ENCODE assay signal across 8 cellular contexts in the genomic region with DNA sequence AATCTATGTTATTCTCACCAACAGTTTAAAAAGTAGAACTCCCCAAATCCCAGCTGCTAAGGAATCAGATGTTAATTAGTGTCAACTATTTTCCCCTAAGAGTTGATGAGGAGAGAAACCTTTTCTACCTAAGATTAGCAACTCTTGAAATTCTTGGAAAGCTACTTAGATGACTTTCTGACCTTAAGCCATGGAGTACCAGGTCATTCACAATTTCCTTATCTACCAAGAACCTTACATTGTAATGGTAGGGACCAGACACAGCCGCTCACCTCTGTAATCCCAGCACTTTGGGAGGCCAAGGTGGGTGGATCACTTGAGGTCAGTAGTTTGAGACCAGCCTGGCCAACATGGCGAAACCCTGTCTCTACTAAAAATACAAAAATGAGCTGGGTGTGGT. TPM values are rescaled to one million over a fixed set of nuclear protein-coding genes. Genes with fewer than 3 reads are reported as not detected.
DNase-seq lines count a peak whose midpoint lies in the region; ATAC-seq and TF ChIP-seq lines count a peak whose summit lies in the region.
"Not testable (repeated sequence)": the region's sequence is repeated elsewhere in the genome, so short reads cannot be mapped to it uniquely, and the experiment has no call there.

No MANE protein-coding gene starts in this region.

- H3K79me2 ChIP-seq in DND-41 (ENCODE audit: insufficient read depth, low read length), result peaks cover 99% of the 10 kb centered on the region

- not testable (repeated sequence) for H3K27me3 Mint-ChIP-seq in activated T-cell treated with anti-CD3 and anti-CD28 coated beads, Interleukin-2, amount 50 U/mL, for 24 hours

- not testable (repeated sequence) for DNase-seq in DND-41; RWPE1 (ENCODE audit: low spot score); activated T-cell treated with anti-CD3 and anti-CD28 coated beads, Interleukin-2, amount 50 U/mL, for 24 hours; cardiac muscle cell (ENCODE audit: low read depth in 1 of 2, low spot score in 1 of 2); left ventricle myocardium inferior; left lung; psoas muscle

- H3K4me1 Mint-ChIP-seq in activated T-cell treated with anti-CD3 and anti-CD28 coated beads, Interleukin-2, amount 50 U/mL, for 24 hours (ENCODE audit: low read depth), result peaks cover 54% of the 10 kb centered on the region

- TF ChIP-seq CTCF in DND-41 (IDR thresholded peaks at IDR 0.05; ENCODE audit: borderline replicate concordance, extremely low read depth, low read length, poor library complexity, severe bottlenecking); RWPE1 (conservative IDR thresholded peaks at IDR 0.05; ENCODE audit: low read depth); cardiac muscle cell (IDR thresholded peaks at IDR 0.05; ENCODE audit: low read depth, low read length); left ventricle myocardium inferior (IDR thresholded peaks at IDR 0.05; ENCODE audit: borderline replicate concordance); left lung (IDR thresholded peaks at IDR 0.05); psoas muscle (IDR thresholded peaks at IDR 0.05): not testable (repeated sequence)

- not testable (repeated sequence) for H3K9ac ChIP-seq in DND-41 (ENCODE audit: low read depth, low read length); subcutaneous abdominal adipose tissue (ENCODE audit: low read length in 5 of 5)

- H3K36me3 ChIP-seq in DND-41 (ENCODE audit: insufficient read depth, low read length) (peaks cover 78% of the 10 kb centered on the region), left lung (peaks cover 0 to 21% of the 10 kb centered on the region in 2 donors), psoas muscle (ENCODE audit: insufficient read depth in 1 of 2, low read depth in 1 of 2) (peaks cover 0 to 16% of the 10 kb centered on the region in 2 donors), subcutaneous abdominal adipose tissue (ENCODE audit: control insufficient read depth in 5 of 5, insufficient read depth in 5 of 5, low read length in 5 of 5) (peaks cover 0 to 25% (median 10%) of the 10 kb centered on the region in 5 donors)
- not testable (repeated sequence) for H3K36me3 ChIP-seq in cardiac muscle cell, left ventricle myocardium inferior

- H3K27ac ChIP-seq in DND-41 (ENCODE audit: low read length); left lung: not testable (repeated sequence)
- peak overlapping the region; percentile 51 for H3K27ac ChIP-seq in RWPE1
- peak overlapping the region; percentile 80 for H3K27ac ChIP-seq in cardiac muscle cell
- peak overlapping the region; percentile 90 for H3K27ac ChIP-seq in left ventricle myocardium inferior (replicated peaks)
- H3K27ac ChIP-seq in psoas muscle, result peak overlapping the region; percentile 84
- peak overlapping the region; percentile 94 for H3K27ac ChIP-seq in subcutaneous abdominal adipose tissue (ENCODE audit: low read depth, low read length)

- 0 out of 3 replicates have a peak, but pooled peaks have one; percentile 14 for ATAC-seq in DND-41 (ENCODE audit: insufficient read depth, low read depth)
- ATAC-seq in left lung, result peak; percentile 9
- ATAC-seq in psoas muscle, result not testable (repeated sequence)

- H3K27ac Mint-ChIP-seq in activated T-cell treated with anti-CD3 and anti-CD28 coated beads, Interleukin-2, amount 50 U/mL, for 24 hours, result peak overlapping the region; percentile 58

- not testable (repeated sequence) for H3K9me3 ChIP-seq in DND-41 (ENCODE audit: insufficient read depth, low read length, severe bottlenecking); cardiac muscle cell (ENCODE audit: low read depth); left ventricle myocardium inferior (replicated peaks); left lung; psoas muscle; subcutaneous abdominal adipose tissue (ENCODE audit: control insufficient read depth in 5 of 5, low read length in 5 of 5)

- not testable (repeated sequence) for H3K4me3 Mint-ChIP-seq in activated T-cell treated with anti-CD3 and anti-CD28 coated beads, Interleukin-2, amount 50 U/mL, for 24 hours

- not testable (repeated sequence) for H3K9me3 Mint-ChIP-seq in activated T-cell treated with anti-CD3 and anti-CD28 coated beads, Interleukin-2, amount 50 U/mL, for 24 hours

- CTCF ChIA-PET in RWPE1 (lab: Yijun Ruan, JAX), result interaction anchor here (0.6 to 1.0 kb wide), 2 partner anchors 17 to 20 kb away, joined by 3 to 8 read pairs; no protein-coding TSS in a partner anchor

- H4K20me1 ChIP-seq in DND-41 (ENCODE audit: insufficient read depth, low read length), result peaks cover 87% of the 10 kb centered on the region

- POLR2A ChIA-PET in RWPE1 (lab: Yijun Ruan, JAX; ENCODE audit: low non-redundant PET), result interaction anchor here (0.7 kb wide), 1 partner anchor 29 kb away, joined by 6 read pairs; no protein-coding TSS in a partner anchor

- H3K4me2 ChIP-seq in DND-41 (ENCODE audit: insufficient read depth, low read length), result not testable (repeated sequence)

- H2AFZ ChIP-seq in DND-41 (ENCODE audit: low read depth, low read length), result not testable (repeated sequence)

- H3K36me3 Mint-ChIP-seq in activated T-cell treated with anti-CD3 and anti-CD28 coated beads, Interleukin-2, amount 50 U/mL, for 24 hours (ENCODE audit: low read depth), result peaks cover 87% of the 10 kb centered on the region

- not testable (repeated sequence) for H3K27me3 ChIP-seq in DND-41 (ENCODE audit: insufficient read depth, low read length, poor library complexity); cardiac muscle cell; left ventricle myocardium inferior (ENCODE audit: low read depth); left lung; psoas muscle (ENCODE audit: insufficient read depth in 3 of 3, low read length in 2 of 3); subcutaneous abdominal adipose tissue (ENCODE audit: control insufficient read depth in 5 of 5, insufficient read depth in 4 of 5, low read length in 5 of 5)

- H3K4me3 ChIP-seq in DND-41 (ENCODE audit: low read depth in 1 of 2, low read length in 2 of 2); cardiac muscle cell; left ventricle myocardium inferior; left lung; psoas muscle; subcutaneous abdominal adipose tissue (ENCODE audit: low read depth in 1 of 5, low read length in 5 of 5): not testable (repeated sequence)

- intact Hi-C loops in left ventricle myocardium inferior (cut with micrococcal nuclease); left lung (cut with DNase I); psoas muscle (cut with DNase I): not testable (repeated sequence)

- 49 to 83% (median 65%) methylated on average over 2 of the region's 2 CpGs for WGBS in psoas muscle, 3 donors

- H3K4me1 ChIP-seq in DND-41 (ENCODE audit: insufficient read depth, low read length), result not testable (repeated sequence)
- H3K4me1 ChIP-seq in cardiac muscle cell (ENCODE audit: low read depth), result peaks cover 64% of the 10 kb centered on the region
- H3K4me1 ChIP-seq in left ventricle myocardium inferior, result peaks cover 100% of the 10 kb centered on the region
- H3K4me1 ChIP-seq in left lung, result peaks cover 21 to 85% of the 10 kb centered on the region in 2 donors
- peaks cover 90% of the 10 kb centered on the region for H3K4me1 ChIP-seq in psoas muscle
- H3K4me1 ChIP-seq in subcutaneous abdominal adipose tissue (ENCODE audit: control insufficient read depth in 5 of 5, insufficient read depth in 5 of 5, low read length in 5 of 5), result peaks cover 20 to 94% (median 89%) of the 10 kb centered on the region in 5 donors

RNA-seq across cellular contexts. Expression of gene YWHAG, which starts 23.4 kb away (rescaled TPM):
- total RNA-seq in cardiac muscle cell, result 90.5 and 97.9 TPM in 2 replicates
- 25.0 and 29.2 TPM in 2 replicates for polyA plus RNA-seq in cardiac muscle cell
- total RNA-seq in left ventricle myocardium inferior, result 223 TPM
- 100 to 1,000 TPM; 116 to 160 TPM for total RNA-seq in left lung
- 100 to 1,000 TPM; 342 to 421 (median 401) TPM for total RNA-seq in psoas muscle
- 100 to 1,000 TPM; 204 to 523 (median 213) TPM for polyA plus RNA-seq in psoas muscle

RNA-seq across cellular contexts. Expression of gene HSPB1, which starts 32.9 kb away (rescaled TPM):
- total RNA-seq in cardiac muscle cell (1,267 and 1,807 TPM in 2 replicates), left ventricle myocardium inferior (2,037 TPM), left lung (100 to 1,000 TPM; 482 to 951 TPM), psoas muscle (1,000 to 10,000 TPM; 2,972 to 5,803 (median 5,243) TPM)
- polyA plus RNA-seq in cardiac muscle cell (2,642 and 3,793 TPM in 2 replicates), psoas muscle (1,000 to 10,000 TPM; 1,312 to 4,364 (median 1,775) TPM)
